In genomic region chr3:56468184-56469106, GRCh38 we compare ENCODE assay signal across 9 cellular contexts. TPM values are rescaled to one million over a fixed set of nuclear protein-coding genes. Genes with fewer than 3 reads are reported as not detected.
DNase-seq lines count a peak whose midpoint lies in the region; ATAC-seq, FAIRE-seq and TF ChIP-seq lines count a peak whose summit lies in the region.
"Had no signal": no experiment of that assay in that cellular context is flagged by ENCODE, and none has a peak within 500 bp of the region (broad histone marks: within the 10 kb centered on the region; RNA-seq: fewer than 3 reads in every experiment).

ERC2 (minus strand) TSS chr3:56468467.

- H4K20me1 ChIP-seq in keratinocyte (ENCODE audit: control insufficient read depth, extremely low read depth, insufficient read depth, low read length): no peaks in the 10 kb centered on the region
- H4K20me1 ChIP-seq: BLaER1 treated with 17β-estradiol and CSF1 and Interleukin-3, amounts not matched to agents 10 nM and 100 nM had no signal

- H3K9me1 ChIP-seq in keratinocyte (ENCODE audit: control insufficient read depth, extremely low read depth, insufficient read depth, low read length): no peaks in the 10 kb centered on the region

- peaks cover 29% of the 10 kb centered on the region for H3K27me3 ChIP-seq in keratinocyte (ENCODE audit: control insufficient read depth, extremely low read depth, insufficient read depth, low read length)
- H3K27me3 ChIP-seq: BLaER1 treated with 17β-estradiol and CSF1 and Interleukin-3, amounts not matched to agents 10 nM and 100 nM had no signal

- H3K36me3 ChIP-seq in keratinocyte (ENCODE audit: control insufficient read depth in 2 of 2, extremely low read depth in 1 of 2, insufficient read depth in 2 of 2, low read length in 2 of 2): no peaks in the 10 kb centered on the region
- H3K36me3 ChIP-seq: BLaER1 treated with 17β-estradiol and CSF1 and Interleukin-3, amounts not matched to agents 10 nM and 100 nM had no signal

- no peak within 1 kb of the TSS for H3K9ac ChIP-seq in keratinocyte (ENCODE audit: control insufficient read depth, extremely low read depth, insufficient read depth, low read length)
- H3K9ac ChIP-seq: BLaER1 treated with 17β-estradiol and CSF1 and Interleukin-3, amounts not matched to agents 10 nM and 100 nM had no signal

- dilution Hi-C loops in keratinocyte (cut with MboI; ENCODE audit: extremely low pct_ligation_motif_present, low sequenced_read_pairs): no loop called here

- H3K27ac ChIP-seq in caudate nucleus (ENCODE audit: low read depth, low read length) (no peak within 1 kb of the TSS), keratinocyte (ENCODE audit: control insufficient read depth, insufficient read depth, low read length) (no peak within 1 kb of the TSS)
- H3K27ac ChIP-seq: BLaER1 treated with 17β-estradiol and CSF1 and Interleukin-3, amounts not matched to agents 10 nM and 100 nM had no signal

- no peaks in the 10 kb centered on the region for H3K79me2 ChIP-seq in keratinocyte (ENCODE audit: control insufficient read depth, insufficient read depth, low read length)

- H3K4me2 ChIP-seq in keratinocyte (ENCODE audit: control insufficient read depth, extremely low read depth, insufficient read depth, low read depth, low read length): peak within 1 kb of the TSS; percentile 61
- H3K4me2 ChIP-seq: BLaER1 treated with 17β-estradiol and CSF1 and Interleukin-3, amounts not matched to agents 10 nM and 100 nM had no signal

- no peaks in the 10 kb centered on the region for H3K9me3 ChIP-seq in keratinocyte (ENCODE audit: control insufficient read depth, low read depth, low read length)

- TF ChIP-seq CTCF in keratinocyte (optimal IDR thresholded peaks at IDR 0.05 in 1 of 3, IDR thresholded peaks at IDR 0.05 in 1 of 3, conservative IDR thresholded peaks at IDR 0.05 in 1 of 3; ENCODE audit: extremely low read depth in 1 of 3, insufficient read depth in 2 of 3, low read length in 3 of 3): peak in 1 of 3 experiments; percentile 6

- peak within 1 kb of the TSS; percentile 38 to 53 (median 40) for H3K4me3 ChIP-seq in keratinocyte (ENCODE audit: control insufficient read depth in 2 of 3, extremely low read depth in 1 of 3, insufficient read depth in 2 of 3, low read depth in 1 of 3, low read length in 3 of 3)
- H3K4me3 ChIP-seq: BLaER1 treated with 17β-estradiol and CSF1 and Interleukin-3, amounts not matched to agents 10 nM and 100 nM had no signal

- H3K4me1 ChIP-seq in keratinocyte (ENCODE audit: control insufficient read depth, extremely low read depth, insufficient read depth, low read length): no peaks in the 10 kb centered on the region
- H3K4me1 ChIP-seq: BLaER1 treated with 17β-estradiol and CSF1 and Interleukin-3, amounts not matched to agents 10 nM and 100 nM had no signal

- H2AFZ ChIP-seq in keratinocyte (ENCODE audit: control insufficient read depth, low read length): no peak within 1 kb of the TSS

- no peak for FAIRE-seq in keratinocyte (lab: Jason Lieb, UNC)

- DNase-seq in NCI-H1105 treated with DMSO at 0.1 percent for 48 hours (lab: John Stamatoyannopoulos, UW): peak; percentile 38
- no peak for DNase-seq in NCI-H1105 (lab: John Stamatoyannopoulos, UW)
- DNase-seq in NCI-H510A treated with DMSO at 0.1 percent for 48 hours (lab: John Stamatoyannopoulos, UW): peak; percentile 48
- DNase-seq in caudate nucleus (lab: John Stamatoyannopoulos, UW): peak in 54 of 61 donors; percentile 5 to 88 (median 47)
- DNase-seq in keratinocyte (ENCODE audit: low read depth, low spot score): no peak
- DNase-seq in stimulated activated CD8-positive, alpha-beta memory T cell treated with anti-CD3 and anti-CD28 coated beads, Interleukin-4, amount 100 ng/mL, for 48 hours: peak; percentile 25
- DNase-seq in activated CD4-positive, CD25-positive, alpha-beta regulatory T cell (lab: John Stamatoyannopoulos, UW): no peak

- no peak for ATAC-seq in GM21367 (IDR thresholded peaks at IDR 0.05; ENCODE audit: unreplicated experiment)

RNA-seq across cellular contexts. Expression of gene ERC2, which starts in this region (rescaled TPM):
- 0.08 to 0.12 TPM (median 0.10 TPM) in 3 replicates for polyA plus RNA-seq in keratinocyte
- not detected for polyA plus RNA-seq in keratinocyte (2011; ENCODE audit: low read depth)
- polyA plus RNA-seq in keratinocyte (2011; cell fraction: cytosol; rRNA removed): 0.19 and 0.23 TPM in 2 replicates
- 0.31 and 0.52 TPM in 2 replicates for polyA plus RNA-seq in keratinocyte (2011; cell fraction: nucleus; rRNA removed)
- 0.10 and 0.13 TPM in 2 replicates for polyA plus RNA-seq in keratinocyte (2012; ENCODE audit: low replicate concordance)
- polyA minus RNA-seq in keratinocyte: 0.56 to 1.2 TPM in 2 of 3 replicates, not detected in the other
- polyA minus RNA-seq in keratinocyte (2011; cell fraction: cytosol; rRNA and poly(A)+ RNA removed): not detected
- polyA minus RNA-seq in keratinocyte (2011; cell fraction: nucleus; rRNA and poly(A)+ RNA removed): 0.70 and 2.3 TPM in 2 replicates

Comparison
In these comparisons a context has a peak if more than half of its experiments do, and no peak if none do; other contexts are left out.
1. DNase-seq: peak in NCI-H1105 treated with DMSO at 0.1 percent for 48 hours (single experiment), NCI-H510A treated with DMSO at 0.1 percent for 48 hours (single experiment), caudate nucleus (54 of 61) and stimulated activated CD8-positive, alpha-beta memory T cell treated with anti-CD3 and anti-CD28 coated beads, Interleukin-4, amount 100 ng/mL, for 48 hours (single experiment); none in NCI-H1105 (single experiment), keratinocyte (single experiment) and activated CD4-positive, CD25-positive, alpha-beta regulatory T cell (0 of 4).